ENCODE assay signal across 30 cellular contexts in genomic region chr20:13515291-13515690, GRCh38.
"Had no signal": no experiment of that assay in that cellular context is flagged by ENCODE, and none has a peak within 500 bp of the region (broad histone marks: within the 10 kb centered on the region; RNA-seq: fewer than 3 reads in every experiment).

No MANE protein-coding gene starts in this region.

- H3K4me3 ChIP-seq: body of pancreas, breast epithelium, Peyer's patch had no signal

- H3K4me1 ChIP-seq: body of pancreas, breast epithelium, Peyer's patch had no signal

- H3K27ac Mint-ChIP-seq: activated CD4-positive, alpha-beta memory T cell treated with anti-CD3 and anti-CD28 coated beads, Interleukin-2, amount 10 ng/mL, durations not matched to agents 7 days and 5 days; activated CD8-positive, alpha-beta memory T cell treated with anti-CD3 and anti-CD28 coated beads, Interleukin-2, amount 10 ng/mL, durations not matched to agents 7 days and 5 days; activated naive CD4-positive, alpha-beta T cell treated with anti-CD3 and anti-CD28 coated beads, Interleukin-2, amount 50 U/mL, for 24 hours; activated naive CD8-positive, alpha-beta T cell treated with anti-CD3 and anti-CD28 coated beads, Interleukin-2, amount 10 ng/mL, durations not matched to agents 7 days and 5 days had no signal

- H3K36me3 ChIP-seq: breast epithelium had no signal

- H3K9me3 ChIP-seq: body of pancreas had no signal

- H3K27me3 Mint-ChIP-seq: activated CD4-positive, alpha-beta memory T cell treated with anti-CD3 and anti-CD28 coated beads, Interleukin-2, amount 10 ng/mL, durations not matched to agents 7 days and 5 days; activated CD8-positive, alpha-beta memory T cell treated with anti-CD3 and anti-CD28 coated beads, Interleukin-2, amount 10 ng/mL, durations not matched to agents 7 days and 5 days; activated naive CD4-positive, alpha-beta T cell treated with anti-CD3 and anti-CD28 coated beads, Interleukin-2, amount 50 U/mL, for 24 hours; activated naive CD8-positive, alpha-beta T cell treated with anti-CD3 and anti-CD28 coated beads, Interleukin-2, amount 10 ng/mL, durations not matched to agents 7 days and 5 days had no signal

- DNase-seq: activated CD4-positive, alpha-beta memory T cell treated with anti-CD3 and anti-CD28 coated beads, Interleukin-2, amount 10 ng/mL, durations not matched to agents 7 days and 5 days; activated CD4-positive, alpha-beta T cell treated with anti-CD3 and anti-CD28 coated beads for 1 hour; activated CD4-positive, alpha-beta T cell treated with anti-CD3 and anti-CD28 coated beads for 48 hours; activated CD4-positive, CD25-positive, alpha-beta regulatory T cell; activated CD8-positive, alpha-beta memory T cell treated with anti-CD3 and anti-CD28 coated beads for 24 hours; activated CD8-positive, alpha-beta memory T cell treated with anti-CD3 and anti-CD28 coated beads, Interleukin-2, amount 10 ng/mL, durations not matched to agents 7 days and 5 days; activated CD8-positive, alpha-beta memory T cell treated with anti-CD3 and anti-CD28 coated beads, Interleukin-2, amount 50 U/mL, for 48 hours; activated gamma-delta T cell; activated naive CD4-positive, alpha-beta T cell treated with Interleukin-2 at 50 U/mL for 16 hours; activated naive CD8-positive, alpha-beta T cell treated with anti-CD3 and anti-CD28 coated beads, Interleukin-2, amount 10 ng/mL, durations not matched to agents 7 days and 5 days; activated T-cell treated with anti-CD3 and anti-CD28 coated beads, Interleukin-2, amount 50 U/mL, for 48 hours; body of pancreas; MM.1S; MV-4-11; NCI-H1092; NCI-H1436 treated with DMSO at 0.1 percent for 48 hours; NCI-H1694 treated with DMSO at 0.1 percent for 48 hours; NCI-H2029; NCI-H345; NCI-H524 treated with DMSO at 0.1 percent for 48 hours; Peyer's patch; RPMI8226; SIG-M5; SW 1271; T-helper 1 cell; T-helper 2 cell; T-helper 9 cell had no signal

- H3K4me3 Mint-ChIP-seq: activated CD4-positive, alpha-beta memory T cell treated with anti-CD3 and anti-CD28 coated beads, Interleukin-2, amount 10 ng/mL, durations not matched to agents 7 days and 5 days; activated CD8-positive, alpha-beta memory T cell treated with anti-CD3 and anti-CD28 coated beads, Interleukin-2, amount 10 ng/mL, durations not matched to agents 7 days and 5 days; activated naive CD4-positive, alpha-beta T cell treated with anti-CD3 and anti-CD28 coated beads, Interleukin-2, amount 50 U/mL, for 24 hours; activated naive CD8-positive, alpha-beta T cell treated with anti-CD3 and anti-CD28 coated beads, Interleukin-2, amount 10 ng/mL, durations not matched to agents 7 days and 5 days had no signal

- H3K27me3 ChIP-seq: body of pancreas, breast epithelium, Peyer's patch had no signal

- H3K27ac ChIP-seq: body of pancreas, Peyer's patch, VCaP had no signal

- H3K4me1 Mint-ChIP-seq: activated CD4-positive, alpha-beta memory T cell treated with anti-CD3 and anti-CD28 coated beads, Interleukin-2, amount 10 ng/mL, durations not matched to agents 7 days and 5 days; activated CD8-positive, alpha-beta memory T cell treated with anti-CD3 and anti-CD28 coated beads, Interleukin-2, amount 10 ng/mL, durations not matched to agents 7 days and 5 days; activated naive CD8-positive, alpha-beta T cell treated with anti-CD3 and anti-CD28 coated beads, Interleukin-2, amount 10 ng/mL, durations not matched to agents 7 days and 5 days had no signal
